ENCODE assay signal across 16 cellular contexts in genomic region chr21:33650929-33651505, GRCh38.
"Had no signal": no experiment of that assay in that cellular context is flagged by ENCODE, and none has a peak within 500 bp of the region (broad histone marks: within the 10 kb centered on the region; RNA-seq: fewer than 3 reads in every experiment).

No MANE protein-coding gene starts in this region.

- H3K4me1 ChIP-seq: breast epithelium had no signal

- H3K4me3 ChIP-seq: breast epithelium, heart right ventricle, spleen, tibial nerve had no signal

- H3K9me3 Mint-ChIP-seq: activated naive CD4-positive, alpha-beta T cell treated with anti-CD3 and anti-CD28 coated beads, Interleukin-2, amount 50 U/mL, for 72 hours; stimulated activated memory B cell treated with anti-CD40 and anti-IgM and Interleukin-4, amounts not matched to agents 10 μg/mL and 1 μg/mL and 100 μg/mL, for 72 hours had no signal

- H3K4me1 Mint-ChIP-seq: stimulated activated memory B cell treated with anti-CD40 and anti-IgM and Interleukin-4, amounts not matched to agents 10 μg/mL and 1 μg/mL and 100 μg/mL, for 72 hours had no signal

- H3K27ac Mint-ChIP-seq: activated naive CD4-positive, alpha-beta T cell treated with anti-CD3 and anti-CD28 coated beads, Interleukin-2, amount 50 U/mL, for 72 hours; stimulated activated memory B cell treated with anti-CD40 and anti-IgM and Interleukin-4, amounts not matched to agents 10 μg/mL and 1 μg/mL and 100 μg/mL, for 72 hours had no signal

- H3K4me3 Mint-ChIP-seq: stimulated activated memory B cell treated with anti-CD40 and anti-IgM and Interleukin-4, amounts not matched to agents 10 μg/mL and 1 μg/mL and 100 μg/mL, for 72 hours had no signal

- H3K27me3 ChIP-seq: breast epithelium, heart right ventricle, neutrophil, spleen, tibial nerve had no signal

- H3K9me3 ChIP-seq: breast epithelium, heart right ventricle, neutrophil, spleen, tibial nerve had no signal

- DNase-seq: activated CD4-positive, alpha-beta T cell treated with anti-CD3 and anti-CD28 coated beads for 48 hours; heart right ventricle; mesendoderm; right cardiac atrium; spleen; stimulated activated CD4-positive, alpha-beta T cell treated with anti-CD3 and anti-CD28 coated beads, Interleukin-1b, Interleukin-23, amount 100 ng/mL, for 48 hours; T-helper 1 cell had no signal

- FAIRE-seq: colon, endothelial cell of umbilical vein, frontal cortex, keratinocyte had no signal

- H3K36me3 Mint-ChIP-seq: activated naive CD4-positive, alpha-beta T cell treated with anti-CD3 and anti-CD28 coated beads, Interleukin-2, amount 50 U/mL, for 72 hours; stimulated activated memory B cell treated with anti-CD40 and anti-IgM and Interleukin-4, amounts not matched to agents 10 μg/mL and 1 μg/mL and 100 μg/mL, for 72 hours had no signal

- H3K36me3 ChIP-seq: breast epithelium, neutrophil, spleen, tibial nerve had no signal

- H3K27ac ChIP-seq: breast epithelium, heart right ventricle, neutrophil, tibial nerve had no signal
